13 cellular contexts compared by ENCODE assay signal in genomic region chr3:47083786-47084185, GRCh38.
DNase-seq lines count a peak whose midpoint lies in the region; ATAC-seq, FAIRE-seq and TF ChIP-seq lines count a peak whose summit lies in the region.
"Had no signal": no experiment of that assay in that cellular context is flagged by ENCODE, and none has a peak within 500 bp of the region (broad histone marks: within the 10 kb centered on the region; RNA-seq: fewer than 3 reads in every experiment).

No MANE protein-coding gene starts in this region.

- WGBS in HepG2 (ENCODE audit: low lambda C conversion rate) = 97% methylated on average over 3 of the region's 3 CpGs

- no peaks in the 10 kb centered on the region for H3K27me3 Mint-ChIP-seq in WTC11 (ENCODE audit: low read depth)

- BruUV-seq in OCI-LY7 (replicated peaks; lab: Mats Ljungman, UMichigan) = TSS peak; percentile 52
- TSS peak; percentile 37 for BruUV-seq in HepG2 (replicated peaks; lab: Mats Ljungman, UMichigan)

- H3K27me3 ChIP-seq in HepG2 (ENCODE audit: control insufficient read depth in 1 of 2, insufficient read depth in 2 of 2, low read length in 2 of 2) = no peaks in the 10 kb centered on the region
- H3K27me3 ChIP-seq: upper lobe of left lung had no signal

- POLR2A ChIA-PET in OCI-LY7 (lab: Charles Lee) (interaction anchor here (0.7 to 1.6 kb wide), 2 partner anchors 9 to 257 kb away, joined by 3 to 10 read pairs; no protein-coding TSS in a partner anchor), HepG2 (lab: Yijun Ruan, JAX) (no interaction called here), WTC11 (lab: Charles Lee) (no interaction called here)

- no peak for TF ChIP-seq RAD21 in HepG2 (CRISPR knock-in tag; IDR thresholded peaks at IDR 0.05)

- H3K27ac Mint-ChIP-seq in WTC11 = no peak overlapping the region

- H3K27ac ChIP-seq in OCI-LY7 (ENCODE audit: low read depth, low read length, poor library complexity, severe bottlenecking) = no peak overlapping the region
- H3K27ac ChIP-seq in HepG2 (ENCODE audit: extremely low read length, insufficient read depth, low read length) = no peak overlapping the region

- H3K36me3 Mint-ChIP-seq in WTC11 = peaks cover 39% of the 10 kb centered on the region

- peaks cover 33% of the 10 kb centered on the region; the same call in 1 of the 2 replicates for H3K79me2 ChIP-seq in OCI-LY7 (ENCODE audit: insufficient read depth, low read depth, low read length)
- no peaks in the 10 kb centered on the region for H3K79me2 ChIP-seq in HepG2 (ENCODE audit: insufficient read depth, low read length)

- H3K4me1 ChIP-seq in OCI-LY7 (ENCODE audit: insufficient read depth, low read length, poor library complexity, severe bottlenecking) (no peaks in the 10 kb centered on the region), HepG2 (ENCODE audit: insufficient read depth, low read length) (no peaks in the 10 kb centered on the region)
- H3K4me1 ChIP-seq: upper lobe of left lung had no signal

- DNase-seq in GM12864 (ENCODE audit: low read depth) = peak; percentile 34
- peak; percentile 4 for DNase-seq in OCI-LY7 (ENCODE audit: low spot score)
- DNase-seq in HepG2 (ENCODE audit: low spot score) = no peak
- DNase-seq in NCI-H446 (lab: John Stamatoyannopoulos, UW) = no peak
- DNase-seq in WTC11 (ENCODE audit: low spot score) = no peak
- DNase-seq in nucleus accumbens (lab: John Stamatoyannopoulos, UW) = no peak
- no peak for DNase-seq in foreskin melanocyte
- DNase-seq: DMS79 treated with DMSO at 0.1 percent for 48 hours, glutamatergic neuron, HCEC 1CT, NCI-H146, upper lobe of left lung had no signal

- in situ Hi-C loops in HepG2 (cut with HindIII; ENCODE audit: extremely low pct_ligation_motif_present, low pct_unique_long_range_greater_than_20kb) = no loop called here

- TF ChIP-seq CTCF in GM12864 (IDR thresholded peaks at IDR 0.05; ENCODE audit: low read depth, low read length, missing control alignments) = no peak
- TF ChIP-seq CTCF in OCI-LY7 (conservative IDR thresholded peaks at IDR 0.05; ENCODE audit: low read length) = no peak
- TF ChIP-seq CTCF in HepG2 (CRISPR knock-in tag; IDR thresholded peaks at IDR 0.05) = no peak
- no peak for TF ChIP-seq CTCF in WTC11 (IDR thresholded peaks at IDR 0.05)

- CTCF ChIA-PET in OCI-LY7 (lab: Charles Lee; ENCODE audit: unreplicated experiment) (no interaction called here), HepG2 (lab: Yijun Ruan, JAX; ENCODE audit: low intra/inter-chr PET ratio, low total read pairs) (no interaction called here), WTC11 (lab: Charles Lee) (interaction anchor here (1.1 kb wide), 1 partner anchor 240 kb away, joined by 4 read pairs; no protein-coding TSS in a partner anchor)

- H3K9me3 ChIP-seq in OCI-LY7 (ENCODE audit: low read length) = no peaks in the 10 kb centered on the region
- H3K9me3 ChIP-seq in HepG2 (ENCODE audit: low read length) = no peaks in the 10 kb centered on the region
- H3K9me3 ChIP-seq: upper lobe of left lung had no signal

- no peaks in the 10 kb centered on the region for H3K9me3 Mint-ChIP-seq in WTC11

- H3K4me3 ChIP-seq in GM12864 (ENCODE audit: low read depth, low read length) = no peak overlapping the region
- H3K4me3 ChIP-seq in OCI-LY7 (ENCODE audit: low read depth, low read length, poor library complexity, severe bottlenecking) = no peak overlapping the region
- H3K4me3 ChIP-seq in HepG2 (replicated peaks in 1 of 3; ENCODE audit: insufficient read depth in 1 of 3, low read depth in 2 of 3, low read length in 3 of 3) = no peak overlapping the region
- H3K4me3 ChIP-seq: upper lobe of left lung had no signal

- H3K4me2 ChIP-seq in OCI-LY7 (ENCODE audit: low read length) (no peak overlapping the region), HepG2 (ENCODE audit: low read depth, low read length) (no peak overlapping the region)

- no peak for FAIRE-seq in HepG2 (lab: Jason Lieb, UNC)

- no peaks in the 10 kb centered on the region for H3K9me2 ChIP-seq in OCI-LY7 (ENCODE audit: insufficient read depth, low read length)

- intact Hi-C loops in OCI-LY7 (cut with micrococcal nuclease; ENCODE audit: unreplicated experiment) (no loop called here), HepG2 (cut with micrococcal nuclease; ENCODE audit: unreplicated experiment) (no loop called here)

- H2AFZ ChIP-seq in OCI-LY7 (ENCODE audit: low read length) = no peak overlapping the region
- no peak overlapping the region for H2AFZ ChIP-seq in HepG2 (ENCODE audit: low read length)

- H4K20me1 ChIP-seq in OCI-LY7 (ENCODE audit: insufficient read depth, low read length) (peaks cover 6% of the 10 kb centered on the region; the same call in 1 of the 2 replicates), HepG2 (ENCODE audit: insufficient read depth, low read length) (no peaks in the 10 kb centered on the region; the same call in 1 of the 2 replicates)

- no peak for TF ChIP-seq POLR2A in HepG2 (IDR thresholded peaks at IDR 0.05; ENCODE audit: insufficient read depth in 1 of 2, low read depth in 2 of 2, low read length in 2 of 2)

- no peaks in the 10 kb centered on the region for H3K4me1 Mint-ChIP-seq in WTC11

- ATAC-seq in GM21529 (IDR thresholded peaks at IDR 0.05; ENCODE audit: unreplicated experiment) = peak; percentile 75
- ATAC-seq in HepG2 = no peak
- ATAC-seq in WTC11 = no peak

- H3K4me3 Mint-ChIP-seq in WTC11 = no peak overlapping the region

- peaks cover 96% of the 10 kb centered on the region for H3K36me3 ChIP-seq in OCI-LY7 (ENCODE audit: insufficient read depth, low read length)
- H3K36me3 ChIP-seq in HepG2 (replicated peaks in 1 of 2; ENCODE audit: control insufficient read depth in 1 of 2, insufficient read depth in 2 of 2, low read length in 2 of 2) = peaks cover 21 to 76% of the 10 kb centered on the region in 2 experiments

- H3K9ac ChIP-seq in HepG2 (ENCODE audit: insufficient read depth, low read depth, low read length) = no peak overlapping the region

- no peak for TF ChIP-seq EP300 in HepG2 (IDR thresholded peaks at IDR 0.05; ENCODE audit: low read depth in 2 of 2, low read length in 2 of 2)
- no peak for TF ChIP-seq EP300 in HepG2 (CRISPR knock-in tag; IDR thresholded peaks at IDR 0.05; ENCODE audit: borderline replicate concordance)

TF ChIP-seq in HepG2, 621 proteins besides CTCF, POLR2A, EP300 and RAD21 (continues in another document):
- peak; percentile 27 for TF ChIP-seq RBM22 (optimal IDR thresholded peaks at IDR 0.05; ENCODE audit: low read length)

TF ChIP-seq in WTC11, 78 proteins besides CTCF, POLR2A, EP300 and RAD21:
- TF ChIP-seq, protein P1, sequence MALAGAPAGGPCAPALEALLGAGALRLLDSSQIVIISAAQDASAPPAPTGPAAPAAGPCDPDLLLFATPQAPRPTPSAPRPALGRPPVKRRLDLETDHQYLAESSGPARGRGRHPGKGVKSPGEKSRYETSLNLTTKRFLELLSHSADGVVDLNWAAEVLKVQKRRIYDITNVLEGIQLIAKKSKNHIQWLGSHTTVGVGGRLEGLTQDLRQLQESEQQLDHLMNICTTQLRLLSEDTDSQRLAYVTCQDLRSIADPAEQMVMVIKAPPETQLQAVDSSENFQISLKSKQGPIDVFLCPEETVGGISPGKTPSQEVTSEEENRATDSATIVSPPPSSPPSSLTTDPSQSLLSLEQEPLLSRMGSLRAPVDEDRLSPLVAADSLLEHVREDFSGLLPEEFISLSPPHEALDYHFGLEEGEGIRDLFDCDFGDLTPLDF (CRISPR knock-in tag; IDR thresholded peaks at IDR 0.05) = no peak
- TF ChIP-seq, protein P2, sequence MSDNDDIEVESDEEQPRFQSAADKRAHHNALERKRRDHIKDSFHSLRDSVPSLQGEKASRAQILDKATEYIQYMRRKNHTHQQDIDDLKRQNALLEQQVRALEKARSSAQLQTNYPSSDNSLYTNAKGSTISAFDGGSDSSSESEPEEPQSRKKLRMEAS (CRISPR knock-in tag; IDR thresholded peaks at IDR 0.05) = no peak
- no peak for TF ChIP-seq ZNF281 (CRISPR knock-in tag; IDR thresholded peaks at IDR 0.05)
- TF ChIP-seq OVOL2 (CRISPR knock-in tag; IDR thresholded peaks at IDR 0.05; ENCODE audit: borderline replicate concordance) = no peak
- TF ChIP-seq ELF4 (CRISPR knock-in tag; IDR thresholded peaks at IDR 0.05; ENCODE audit: low read depth) = no peak
- TF ChIP-seq IRF2 (CRISPR knock-in tag; IDR thresholded peaks at IDR 0.05; ENCODE audit: borderline replicate concordance, low read depth) = no peak
- no peak for TF ChIP-seq FOXP1 (CRISPR knock-in tag; IDR thresholded peaks at IDR 0.05; ENCODE audit: borderline replicate concordance)
- no peak for TF ChIP-seq MYBL2 (CRISPR knock-in tag; IDR thresholded peaks at IDR 0.05)
- TF ChIP-seq ZBTB43 (CRISPR knock-in tag; IDR thresholded peaks at IDR 0.05) = no peak
TF ChIP-seq in WTC11: peak in this region for 0.

Comparison
In these comparisons a context has a peak if more than half of its experiments do, and no peak if none do; other contexts are left out.
1. DNase-seq: peak in GM12864 (single experiment) and OCI-LY7 (single experiment); none in HepG2 (single experiment), NCI-H446 (0 of 2), WTC11 (single experiment), nucleus accumbens (0 of 56) and foreskin melanocyte (single experiment).